ENCODE assay signal across 1 cellular context in the genomic region with DNA sequence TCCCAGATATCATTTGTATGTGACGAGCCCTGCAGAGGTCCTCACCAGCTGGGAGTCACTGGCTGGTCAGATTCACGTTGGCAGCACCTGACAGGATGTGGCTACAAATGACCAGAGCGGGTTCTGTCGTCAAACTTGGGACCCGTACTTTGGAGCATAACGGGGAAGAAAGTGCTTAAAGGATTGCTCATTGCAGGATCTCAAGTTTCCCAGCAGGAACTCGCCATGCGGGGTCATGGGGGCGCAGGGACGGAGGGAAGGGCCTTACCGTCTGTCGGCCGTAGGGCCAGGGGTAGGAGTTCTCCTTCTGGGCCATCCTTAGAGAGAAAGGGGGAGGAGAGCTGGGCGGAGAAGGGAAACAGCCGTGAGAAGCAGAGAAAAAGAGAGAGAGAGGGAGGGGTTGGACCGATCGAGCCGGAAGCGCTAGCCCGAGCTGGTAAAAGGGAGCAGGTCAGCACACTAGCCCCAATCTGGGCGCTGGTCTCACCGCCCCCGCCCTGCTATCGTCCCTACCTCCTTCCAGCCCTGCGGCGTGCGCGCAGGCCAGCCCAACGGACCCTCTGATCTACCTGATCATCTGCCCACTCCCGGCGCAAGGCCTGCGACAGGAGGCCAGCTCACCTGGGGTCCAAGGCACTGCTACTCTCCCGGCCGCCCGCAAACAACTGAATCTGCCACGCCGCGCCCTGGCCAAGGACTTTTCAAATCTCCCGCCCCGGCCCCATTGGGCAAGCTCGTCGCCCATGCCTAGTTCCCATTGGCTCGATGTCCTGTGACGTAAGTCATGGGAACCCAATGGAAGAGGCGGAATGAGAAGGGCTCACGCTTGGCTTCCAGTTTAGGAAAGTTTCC.
A peak's percentile ranks its signal among the peaks of the same experiment; 100 is the strongest.
TF ChIP-seq lines count a peak whose summit lies in the region.

A gene (minus strand): TSS at position 667 of the 852 bp plus-strand sequence. CDS start 351 bp downstream, at position 316.

TF ChIP-seq in HepG2, 621 proteins besides CTCF, POLR2A, EP300 and RAD21 (continued from another document and continues in another):
- TF ChIP-seq, protein P1, sequence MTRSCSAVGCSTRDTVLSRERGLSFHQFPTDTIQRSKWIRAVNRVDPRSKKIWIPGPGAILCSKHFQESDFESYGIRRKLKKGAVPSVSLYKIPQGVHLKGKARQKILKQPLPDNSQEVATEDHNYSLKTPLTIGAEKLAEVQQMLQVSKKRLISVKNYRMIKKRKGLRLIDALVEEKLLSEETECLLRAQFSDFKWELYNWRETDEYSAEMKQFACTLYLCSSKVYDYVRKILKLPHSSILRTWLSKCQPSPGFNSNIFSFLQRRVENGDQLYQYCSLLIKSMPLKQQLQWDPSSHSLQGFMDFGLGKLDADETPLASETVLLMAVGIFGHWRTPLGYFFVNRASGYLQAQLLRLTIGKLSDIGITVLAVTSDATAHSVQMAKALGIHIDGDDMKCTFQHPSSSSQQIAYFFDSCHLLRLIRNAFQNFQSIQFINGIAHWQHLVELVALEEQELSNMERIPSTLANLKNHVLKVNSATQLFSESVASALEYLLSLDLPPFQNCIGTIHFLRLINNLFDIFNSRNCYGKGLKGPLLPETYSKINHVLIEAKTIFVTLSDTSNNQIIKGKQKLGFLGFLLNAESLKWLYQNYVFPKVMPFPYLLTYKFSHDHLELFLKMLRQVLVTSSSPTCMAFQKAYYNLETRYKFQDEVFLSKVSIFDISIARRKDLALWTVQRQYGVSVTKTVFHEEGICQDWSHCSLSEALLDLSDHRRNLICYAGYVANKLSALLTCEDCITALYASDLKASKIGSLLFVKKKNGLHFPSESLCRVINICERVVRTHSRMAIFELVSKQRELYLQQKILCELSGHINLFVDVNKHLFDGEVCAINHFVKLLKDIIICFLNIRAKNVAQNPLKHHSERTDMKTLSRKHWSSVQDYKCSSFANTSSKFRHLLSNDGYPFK (CRISPR knock-in tag; IDR thresholded peaks at IDR 0.05; ENCODE audit: borderline replicate concordance) = 0 out of 2 replicates have a peak, but pooled peaks have one; percentile 49
- TF ChIP-seq HOXD1 (CRISPR knock-in tag; IDR thresholded peaks at IDR 0.05) (0 out of 2 replicates have a peak, but pooled peaks have one; percentile 52), ZNF557 (CRISPR knock-in tag; IDR thresholded peaks at IDR 0.05) (0 out of 2 replicates have a peak, but pooled peaks have one; percentile 57), ZNF143 (CRISPR knock-in tag; IDR thresholded peaks at IDR 0.05) (no peak), NONO (IDR thresholded peaks at IDR 0.05) (no peak), NONO (CRISPR knock-in tag; conservative IDR thresholded peaks at IDR 0.05) (no peak; the same call in 1 of the 2 replicates), ZNF343 (CRISPR knock-in tag; IDR thresholded peaks at IDR 0.05) (no peak), ZNF335 (CRISPR knock-in tag; IDR thresholded peaks at IDR 0.05) (no peak), ZNF549 (CRISPR knock-in tag; IDR thresholded peaks at IDR 0.05) (no peak), HDAC2 (CRISPR knock-in tag; IDR thresholded peaks at IDR 0.05) (peak; percentile 62; the same call in 1 of the 2 replicates), FOXM1 (CRISPR knock-in tag; IDR thresholded peaks at IDR 0.05) (peak; percentile 83; the same call in 1 of the 2 replicates), ZSCAN12 (CRISPR knock-in tag; IDR thresholded peaks at IDR 0.05) (no peak), ZNF746 (CRISPR knock-in tag; IDR thresholded peaks at IDR 0.05) (no peak), ZBTB42 (CRISPR knock-in tag; IDR thresholded peaks at IDR 0.05) (no peak), ZNF709 (CRISPR knock-in tag; IDR thresholded peaks at IDR 0.05) (no peak; the same call in 1 of the 2 replicates), ZNF333 (CRISPR knock-in tag; IDR thresholded peaks at IDR 0.05; ENCODE audit: borderline replicate concordance) (0 out of 2 replicates have a peak, but pooled peaks have one; percentile 68), SRF (IDR thresholded peaks at IDR 0.05; ENCODE audit: low read depth, low read length) (peak; percentile 57; the same call in 1 of the 2 replicates), RARA (CRISPR knock-in tag; IDR thresholded peaks at IDR 0.05) (no peak), ZMYM2 (CRISPR knock-in tag; IDR thresholded peaks at IDR 0.05) (0 out of 2 replicates have a peak, but pooled peaks have one; percentile 32), TAF15 (IDR thresholded peaks at IDR 0.05; ENCODE audit: low read depth, low read length, poor library complexity, severe bottlenecking) (no peak), ZNF598 (CRISPR knock-in tag; IDR thresholded peaks at IDR 0.05; ENCODE audit: borderline replicate concordance) (peak; percentile 32; the same call in 1 of the 2 replicates)
- TF ChIP-seq, protein P2, sequence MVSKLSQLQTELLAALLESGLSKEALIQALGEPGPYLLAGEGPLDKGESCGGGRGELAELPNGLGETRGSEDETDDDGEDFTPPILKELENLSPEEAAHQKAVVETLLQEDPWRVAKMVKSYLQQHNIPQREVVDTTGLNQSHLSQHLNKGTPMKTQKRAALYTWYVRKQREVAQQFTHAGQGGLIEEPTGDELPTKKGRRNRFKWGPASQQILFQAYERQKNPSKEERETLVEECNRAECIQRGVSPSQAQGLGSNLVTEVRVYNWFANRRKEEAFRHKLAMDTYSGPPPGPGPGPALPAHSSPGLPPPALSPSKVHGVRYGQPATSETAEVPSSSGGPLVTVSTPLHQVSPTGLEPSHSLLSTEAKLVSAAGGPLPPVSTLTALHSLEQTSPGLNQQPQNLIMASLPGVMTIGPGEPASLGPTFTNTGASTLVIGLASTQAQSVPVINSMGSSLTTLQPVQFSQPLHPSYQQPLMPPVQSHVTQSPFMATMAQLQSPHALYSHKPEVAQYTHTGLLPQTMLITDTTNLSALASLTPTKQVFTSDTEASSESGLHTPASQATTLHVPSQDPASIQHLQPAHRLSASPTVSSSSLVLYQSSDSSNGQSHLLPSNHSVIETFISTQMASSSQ (IDR thresholded peaks at IDR 0.05; ENCODE audit: low read depth) = no peak
- TF ChIP-seq, protein P2 (CRISPR knock-in tag; IDR thresholded peaks at IDR 0.05; ENCODE audit: borderline replicate concordance) = 0 out of 2 replicates have a peak, but pooled peaks have one; percentile 27
- TF ChIP-seq, protein P3, sequence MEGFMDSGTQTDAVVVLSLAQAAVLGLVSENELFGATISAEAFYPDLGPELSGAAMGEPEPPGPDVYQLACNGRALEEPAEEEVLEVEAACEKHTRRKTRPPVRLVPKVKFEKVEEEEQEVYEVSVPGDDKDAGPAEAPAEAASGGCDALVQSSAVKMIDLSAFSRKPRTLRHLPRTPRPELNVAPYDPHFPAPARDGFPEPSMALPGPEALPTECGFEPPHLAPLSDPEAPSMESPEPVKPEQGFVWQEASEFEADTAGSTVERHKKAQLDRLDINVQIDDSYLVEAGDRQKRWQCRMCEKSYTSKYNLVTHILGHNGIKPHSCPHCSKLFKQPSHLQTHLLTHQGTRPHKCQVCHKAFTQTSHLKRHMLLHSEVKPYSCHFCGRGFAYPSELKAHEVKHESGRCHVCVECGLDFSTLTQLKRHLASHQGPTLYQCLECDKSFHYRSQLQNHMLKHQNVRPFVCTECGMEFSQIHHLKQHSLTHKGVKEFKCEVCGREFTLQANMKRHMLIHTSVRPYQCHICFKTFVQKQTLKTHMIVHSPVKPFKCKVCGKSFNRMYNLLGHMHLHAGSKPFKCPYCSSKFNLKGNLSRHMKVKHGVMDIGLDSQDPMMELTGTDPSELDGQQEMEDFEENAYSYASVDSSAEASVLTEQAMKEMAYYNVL (CRISPR knock-in tag; IDR thresholded peaks at IDR 0.05; ENCODE audit: borderline replicate concordance) = peak; percentile 72; the same call in 1 of the 2 replicates
- TF ChIP-seq, protein P4, sequence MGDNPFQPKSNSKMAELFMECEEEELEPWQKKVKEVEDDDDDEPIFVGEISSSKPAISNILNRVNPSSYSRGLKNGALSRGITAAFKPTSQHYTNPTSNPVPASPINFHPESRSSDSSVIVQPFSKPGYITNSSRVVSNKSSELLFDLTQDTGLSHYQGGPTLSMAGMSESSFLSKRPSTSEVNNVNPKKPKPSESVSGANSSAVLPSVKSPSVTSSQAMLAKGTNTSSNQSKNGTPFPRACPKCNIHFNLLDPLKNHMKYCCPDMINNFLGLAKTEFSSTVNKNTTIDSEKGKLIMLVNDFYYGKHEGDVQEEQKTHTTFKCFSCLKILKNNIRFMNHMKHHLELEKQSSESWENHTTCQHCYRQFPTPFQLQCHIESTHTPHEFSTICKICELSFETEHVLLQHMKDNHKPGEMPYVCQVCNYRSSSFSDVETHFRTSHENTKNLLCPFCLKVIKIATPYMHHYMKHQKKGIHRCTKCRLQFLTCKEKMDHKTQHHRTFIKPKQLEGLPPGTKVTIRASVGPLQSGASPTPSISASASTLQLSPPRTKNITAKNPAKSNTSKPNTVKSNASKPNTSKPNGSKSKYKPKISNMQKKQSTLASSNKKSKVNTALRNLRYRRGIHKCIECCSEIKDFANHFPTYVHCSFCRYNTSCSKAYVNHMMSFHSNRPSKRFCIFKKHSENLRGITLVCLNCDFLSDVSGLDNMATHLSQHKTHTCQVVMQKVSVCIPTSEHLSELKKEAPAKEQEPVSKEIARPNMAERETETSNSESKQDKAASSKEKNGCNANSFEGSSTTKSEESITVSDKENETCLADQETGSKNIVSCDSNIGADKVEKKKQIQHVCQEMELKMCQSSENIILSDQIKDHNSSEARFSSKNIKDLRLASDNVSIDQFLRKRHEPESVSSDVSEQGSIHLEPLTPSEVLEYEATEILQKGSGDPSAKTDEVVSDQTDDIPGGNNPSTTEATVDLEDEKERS (CRISPR knock-in tag; IDR thresholded peaks at IDR 0.05) = no peak; the same call in 1 of the 2 replicates
- TF ChIP-seq, protein P5, sequence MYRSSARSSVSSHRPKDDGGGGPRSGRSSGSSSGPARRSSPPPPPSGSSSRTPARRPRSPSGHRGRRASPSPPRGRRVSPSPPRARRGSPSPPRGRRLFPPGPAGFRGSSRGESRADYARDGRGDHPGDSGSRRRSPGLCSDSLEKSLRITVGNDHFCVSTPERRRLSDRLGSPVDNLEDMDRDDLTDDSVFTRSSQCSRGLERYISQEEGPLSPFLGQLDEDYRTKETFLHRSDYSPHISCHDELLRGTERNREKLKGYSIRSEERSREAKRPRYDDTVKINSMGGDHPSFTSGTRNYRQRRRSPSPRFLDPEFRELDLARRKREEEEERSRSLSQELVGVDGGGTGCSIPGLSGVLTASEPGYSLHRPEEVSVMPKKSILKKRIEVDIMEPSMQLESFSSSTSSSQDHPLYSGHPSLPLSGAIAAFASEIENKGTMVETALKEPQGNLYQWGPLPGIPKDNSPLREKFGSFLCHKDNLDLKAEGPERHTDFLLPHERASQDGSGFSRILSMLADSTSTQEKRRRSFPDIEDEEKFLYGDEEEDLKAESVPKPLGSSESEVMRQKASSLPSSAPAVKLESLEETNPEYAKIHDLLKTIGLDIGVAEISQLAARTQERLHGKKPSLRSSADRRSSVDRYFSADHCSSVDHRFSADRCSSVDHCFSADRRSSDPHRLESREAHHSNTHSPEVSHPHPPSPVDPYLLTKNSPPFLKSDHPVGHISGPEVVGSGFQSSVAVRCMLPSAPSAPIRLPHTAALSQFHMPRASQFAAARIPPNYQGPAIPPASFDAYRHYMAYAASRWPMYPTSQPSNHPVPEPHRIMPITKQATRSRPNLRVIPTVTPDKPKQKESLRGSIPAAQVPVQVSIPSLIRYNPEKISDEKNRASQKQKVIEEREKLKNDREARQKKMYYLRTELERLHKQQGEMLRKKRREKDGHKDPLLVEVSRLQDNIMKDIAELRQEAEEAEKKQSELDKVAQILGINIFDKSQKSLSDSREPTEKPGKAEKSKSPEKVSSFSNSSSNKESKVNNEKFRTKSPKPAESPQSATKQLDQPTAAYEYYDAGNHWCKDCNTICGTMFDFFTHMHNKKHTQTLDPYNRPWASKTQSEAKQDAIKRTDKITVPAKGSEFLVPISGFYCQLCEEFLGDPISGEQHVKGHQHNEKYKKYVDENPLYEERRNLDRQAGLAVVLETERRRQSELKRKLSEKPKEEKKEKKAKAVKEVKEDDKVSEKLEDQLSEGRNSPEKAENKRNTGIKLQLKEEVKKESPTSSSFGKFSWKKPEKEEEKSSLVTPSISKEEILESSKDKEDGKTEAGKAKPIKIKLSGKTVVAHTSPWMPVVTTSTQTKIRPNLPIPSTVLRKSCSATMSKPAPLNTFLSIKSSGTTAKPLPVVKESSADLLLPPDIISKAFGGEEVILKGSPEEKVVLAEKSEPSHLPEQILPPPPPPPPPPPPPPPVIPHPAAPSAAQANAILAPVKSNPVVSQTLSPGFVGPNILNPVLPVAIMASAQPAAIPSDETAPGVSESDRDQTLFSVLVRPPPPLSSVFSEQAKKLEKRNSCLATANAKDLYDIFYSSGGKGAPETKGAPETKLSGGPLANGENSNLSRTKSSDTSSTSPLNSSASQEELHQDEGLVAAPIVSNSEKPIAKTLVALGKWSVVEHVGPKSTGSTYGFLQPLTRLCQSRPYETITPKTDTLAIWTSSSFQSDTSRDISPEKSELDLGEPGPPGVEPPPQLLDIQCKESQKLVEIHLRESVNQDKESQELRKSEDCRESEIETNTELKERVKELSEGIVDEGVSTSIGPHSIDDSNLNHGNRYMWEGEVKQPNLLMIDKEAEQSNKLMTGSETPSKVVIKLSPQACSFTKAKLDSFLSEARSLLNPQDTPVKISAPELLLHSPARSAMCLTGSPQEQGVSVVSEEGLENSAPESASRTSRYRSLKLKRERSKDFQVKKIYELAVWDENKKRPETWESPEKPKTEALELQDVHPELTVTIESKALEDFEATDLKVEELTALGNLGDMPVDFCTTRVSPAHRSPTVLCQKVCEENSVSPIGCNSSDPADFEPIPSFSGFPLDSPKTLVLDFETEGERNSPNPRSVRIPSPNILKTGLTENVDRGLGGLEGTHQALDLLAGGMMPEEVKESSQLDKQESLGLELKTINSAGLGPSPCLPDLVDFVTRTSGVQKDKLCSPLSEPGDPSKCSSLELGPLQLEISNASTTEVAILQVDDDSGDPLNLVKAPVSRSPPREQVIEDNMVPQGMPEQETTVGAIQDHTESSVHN (CRISPR knock-in tag; IDR thresholded peaks at IDR 0.05) = no peak; the same call in 1 of the 2 replicates
- TF ChIP-seq, protein P6, sequence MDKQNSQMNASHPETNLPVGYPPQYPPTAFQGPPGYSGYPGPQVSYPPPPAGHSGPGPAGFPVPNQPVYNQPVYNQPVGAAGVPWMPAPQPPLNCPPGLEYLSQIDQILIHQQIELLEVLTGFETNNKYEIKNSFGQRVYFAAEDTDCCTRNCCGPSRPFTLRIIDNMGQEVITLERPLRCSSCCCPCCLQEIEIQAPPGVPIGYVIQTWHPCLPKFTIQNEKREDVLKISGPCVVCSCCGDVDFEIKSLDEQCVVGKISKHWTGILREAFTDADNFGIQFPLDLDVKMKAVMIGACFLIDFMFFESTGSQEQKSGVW (CRISPR knock-in tag; IDR thresholded peaks at IDR 0.05; ENCODE audit: borderline replicate concordance) = no peak
